ENCODE assay signal across 27 cellular contexts in genomic region chr4:8599091-8599460, GRCh38. TPM values are rescaled to one million over a fixed set of nuclear protein-coding genes. Genes with fewer than 3 reads are reported as not detected.
"Had no signal": no experiment of that assay in that cellular context is flagged by ENCODE, and none has a peak within 500 bp of the region (broad histone marks: within the 10 kb centered on the region; RNA-seq: fewer than 3 reads in every experiment).

No MANE protein-coding gene starts in this region.

- H3K9me3 ChIP-seq: MG63, Peyer's patch had no signal

- H3K4me3 ChIP-seq: cardiac muscle cell, MG63, Peyer's patch had no signal

- ATAC-seq: activated CD4-positive, alpha-beta T cell treated with anti-CD3 and anti-CD28 coated beads for 36 hours; activated T-helper 17 cell treated with anti-CD3 and anti-CD28 coated beads, Interleukin-2, amount 50 U/mL, for 72 hours; T-cell had no signal

- H3K27ac Mint-ChIP-seq: activated CD4-positive, alpha-beta T cell treated with anti-CD3 and anti-CD28 coated beads for 36 hours; activated naive CD4-positive, alpha-beta T cell treated with anti-CD3 and anti-CD28 coated beads for 36 hours; activated naive CD8-positive, alpha-beta T cell; activated T-helper 17 cell treated with anti-CD3 and anti-CD28 coated beads, Interleukin-2, amount 50 U/mL, for 72 hours; IgD-negative memory B cell; T-cell had no signal

- H3K4me3 Mint-ChIP-seq: activated CD4-positive, alpha-beta T cell treated with anti-CD3 and anti-CD28 coated beads for 36 hours; activated naive CD4-positive, alpha-beta T cell treated with anti-CD3 and anti-CD28 coated beads for 36 hours; activated naive CD8-positive, alpha-beta T cell; activated T-helper 17 cell treated with anti-CD3 and anti-CD28 coated beads, Interleukin-2, amount 50 U/mL, for 72 hours; IgD-negative memory B cell; T-cell had no signal

- H3K4me1 ChIP-seq: Peyer's patch had no signal

- DNase-seq: activated CD4-positive, alpha-beta T cell treated with anti-CD3 and anti-CD28 coated beads for 36 hours; activated gamma-delta T cell; activated naive CD4-positive, alpha-beta T cell treated with anti-CD3 and anti-CD28 coated beads for 36 hours; activated T-cell treated with anti-CD3 and anti-CD28 coated beads for 4 hours; activated T-cell treated with anti-CD3 and anti-CD28 coated beads, Interleukin-2, amount 50 U/mL, for 48 hours; amygdala; NCI-H1092 treated with DMSO at 0.1 percent for 48 hours; NCI-H1417 treated with DMSO at 0.1 percent for 48 hours; NCI-H1694; NCI-H2029; NCI-H2107; NCI-H345; NCI-H510A; NCI-H526 treated with DMSO at 0.1 percent for 48 hours; NCI-H82; Peyer's patch; SHP77; T-cell had no signal

- H3K27me3 ChIP-seq: cardiac muscle cell, MG63, Peyer's patch had no signal

- H3K4me1 Mint-ChIP-seq: activated CD4-positive, alpha-beta T cell treated with anti-CD3 and anti-CD28 coated beads for 36 hours; activated T-helper 17 cell treated with anti-CD3 and anti-CD28 coated beads, Interleukin-2, amount 50 U/mL, for 72 hours; T-cell had no signal

- H3K9me3 Mint-ChIP-seq: activated naive CD4-positive, alpha-beta T cell treated with anti-CD3 and anti-CD28 coated beads for 36 hours; activated T-helper 17 cell treated with anti-CD3 and anti-CD28 coated beads, Interleukin-2, amount 50 U/mL, for 72 hours; IgD-negative memory B cell; T-cell had no signal

- H3K36me3 Mint-ChIP-seq: activated naive CD8-positive, alpha-beta T cell; IgD-negative memory B cell; T-cell had no signal

- H3K36me3 ChIP-seq: brain microvascular endothelial cell, cardiac muscle cell, MG63, Peyer's patch had no signal

- H3K27ac ChIP-seq: brain microvascular endothelial cell, cardiac muscle cell, Peyer's patch, RWPE1, VCaP had no signal

RNA-seq across cellular contexts. Expression of gene CPZ, which starts 6.5 kb away (rescaled TPM):
- total RNA-seq: activated CD4-positive, alpha-beta T cell treated with anti-CD3 and anti-CD28 coated beads for 36 hours; activated naive CD4-positive, alpha-beta T cell treated with anti-CD3 and anti-CD28 coated beads for 36 hours; activated T-helper 17 cell treated with anti-CD3 and anti-CD28 coated beads, Interleukin-2, amount 50 U/mL, for 72 hours; T-helper 2 cell treated with Interferon-gamma antibody and Interleukin-4, amounts not matched to agents 100 ng/mL and 5 ng/mL, for 36 hours had no signal
- polyA plus RNA-seq: IgD-negative memory B cell had no signal

RNA-seq across cellular contexts. Expression of gene GPR78, which starts 18.9 kb away (rescaled TPM):
- total RNA-seq: activated CD4-positive, alpha-beta T cell treated with anti-CD3 and anti-CD28 coated beads for 36 hours; activated naive CD4-positive, alpha-beta T cell treated with anti-CD3 and anti-CD28 coated beads for 36 hours; activated T-helper 17 cell treated with anti-CD3 and anti-CD28 coated beads, Interleukin-2, amount 50 U/mL, for 72 hours; Peyer's patch; T-cell; T-helper 2 cell treated with Interferon-gamma antibody and Interleukin-4, amounts not matched to agents 100 ng/mL and 5 ng/mL, for 36 hours had no signal
- polyA plus RNA-seq: IgD-negative memory B cell had no signal
